In genomic region chr10:87860156-87860795, GRCh38 we compare ENCODE assay signal across 1 cellular context.
TF ChIP-seq lines count a peak whose summit lies in the region.

No MANE protein-coding gene starts in this region.

TF ChIP-seq in IMR-90, 13 proteins besides CTCF, POLR2A, EP300 and RAD21:
- TF ChIP-seq SMC3 (IDR thresholded peaks at IDR 0.05; ENCODE audit: low read depth, low read length) (peak; percentile 49), FOS (IDR thresholded peaks at IDR 0.05; ENCODE audit: low read depth, low read length) (no peak), MAFK (IDR thresholded peaks at IDR 0.05; ENCODE audit: low read depth, low read length) (no peak), ELK1 (IDR thresholded peaks at IDR 0.05; ENCODE audit: borderline replicate concordance, low read depth, low read length) (no peak)
